In genomic region chr4:108375434-108375833, GRCh38 we compare ENCODE assay signal across 8 cellular contexts.
"Had no signal": no experiment of that assay in that cellular context is flagged by ENCODE, and none has a peak within 500 bp of the region (broad histone marks: within the 10 kb centered on the region; RNA-seq: fewer than 3 reads in every experiment).

No MANE protein-coding gene starts in this region.

- H3K9ac ChIP-seq: KMS-11 had no signal

- H2AFZ ChIP-seq: GM23338 had no signal

- ATAC-seq: GM23338 had no signal

- FAIRE-seq: H1, H54, HTR-8/SVneo had no signal

- H3K4me2 ChIP-seq: GM23338, KMS-11 had no signal

- DNase-seq: H9, HCEC 1CT, KBM-7 had no signal

- H3K27ac ChIP-seq: KMS-11 had no signal

- H3K4me3 ChIP-seq: GM23338 had no signal
